ENCODE assay signal across 25 cellular contexts in the genomic region with DNA sequence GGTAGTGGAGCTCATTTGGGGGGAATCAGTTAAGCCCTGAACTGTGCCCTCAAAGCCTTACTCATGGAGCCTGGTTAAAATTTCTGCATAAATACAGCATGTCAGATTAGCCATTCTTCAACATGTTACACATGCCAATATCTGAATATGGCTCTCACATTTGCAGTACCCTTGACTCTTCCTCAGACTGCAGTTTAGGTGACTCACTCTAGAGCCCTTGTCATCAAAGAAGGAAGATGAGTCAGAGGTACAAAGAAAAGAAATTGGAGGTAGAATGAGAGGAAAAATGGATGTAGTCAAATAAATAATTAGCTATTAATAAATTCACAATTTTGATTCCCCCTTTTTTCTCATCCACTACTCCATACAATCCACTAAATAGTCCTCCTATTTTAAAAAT. TPM values are rescaled to one million over a fixed set of nuclear protein-coding genes. Genes with fewer than 3 reads are reported as not detected.
DNase-seq lines count a peak whose midpoint lies in the region; ATAC-seq, FAIRE-seq and TF ChIP-seq lines count a peak whose summit lies in the region.
"Had no signal": no experiment of that assay in that cellular context is flagged by ENCODE, and none has a peak within 500 bp of the region (broad histone marks: within the 10 kb centered on the region; RNA-seq: fewer than 3 reads in every experiment).

No MANE protein-coding gene starts in this region.

- H2AFZ ChIP-seq in GM23248: no peak overlapping the region

- H3K4me3 ChIP-seq in A549: no peak overlapping the region
- H3K4me3 ChIP-seq in GM23248: no peak overlapping the region
- H3K4me3 ChIP-seq in epithelial cell of esophagus (ENCODE audit: low read length): no peak overlapping the region
- H3K4me3 ChIP-seq in dorsolateral prefrontal cortex: no peak overlapping the region
- H3K4me3 ChIP-seq: BLaER1 treated with 17β-estradiol and CSF1 and Interleukin-3, amounts not matched to agents 10 nM and 100 nM; SK-N-MC had no signal

- H3K4me2 ChIP-seq in A549 (no peak overlapping the region), GM23248 (ENCODE audit: unreplicated experiment) (no peak overlapping the region)
- H3K4me2 ChIP-seq: BLaER1 treated with 17β-estradiol and CSF1 and Interleukin-3, amounts not matched to agents 10 nM and 100 nM had no signal

- intact Hi-C loops in dorsolateral prefrontal cortex (cut with DNase I): no loop called here

- H3K79me2 ChIP-seq in GM23248 (ENCODE audit: insufficient read depth): no peaks in the 10 kb centered on the region

- H3K4me1 ChIP-seq in A549: no peaks in the 10 kb centered on the region
- H3K4me1 ChIP-seq in GM23248 (ENCODE audit: insufficient read depth): no peaks in the 10 kb centered on the region
- H3K4me1 ChIP-seq: BLaER1 treated with 17β-estradiol and CSF1 and Interleukin-3, amounts not matched to agents 10 nM and 100 nM had no signal

- no peaks in the 10 kb centered on the region for H3F3A ChIP-seq in GM23248 (ENCODE audit: insufficient read depth)

- no peak overlapping the region for H3K27ac ChIP-seq in A549
- H3K27ac ChIP-seq in GM23248: no peak overlapping the region
- no peak overlapping the region for H3K27ac ChIP-seq in dorsolateral prefrontal cortex
- H3K27ac ChIP-seq: BLaER1 treated with 17β-estradiol and CSF1 and Interleukin-3, amounts not matched to agents 10 nM and 100 nM; SK-N-MC had no signal

- H3K9me2 ChIP-seq in GM23248 (ENCODE audit: insufficient read depth): no peaks in the 10 kb centered on the region

- H3K9ac ChIP-seq in GM23248: no peak overlapping the region
- H3K9ac ChIP-seq: BLaER1 treated with 17β-estradiol and CSF1 and Interleukin-3, amounts not matched to agents 10 nM and 100 nM had no signal

- H3K36me3 ChIP-seq in GM23248 (ENCODE audit: low read depth): no peaks in the 10 kb centered on the region
- H3K36me3 ChIP-seq: BLaER1 treated with 17β-estradiol and CSF1 and Interleukin-3, amounts not matched to agents 10 nM and 100 nM had no signal

- TF ChIP-seq CTCF in A549 (IDR thresholded peaks at IDR 0.05): no peak
- TF ChIP-seq CTCF in epithelial cell of esophagus (IDR thresholded peaks at IDR 0.05; ENCODE audit: insufficient read depth, low read depth, low read length, missing control alignments): no peak
- TF ChIP-seq CTCF in dorsolateral prefrontal cortex (IDR thresholded peaks at IDR 0.05 in 54 of 56, conservative IDR thresholded peaks at IDR 0.05 in 2 of 56; ENCODE audit: low read depth in 1 of 56, partially characterized antibody in 56 of 56): no peak

- ATAC-seq in A549 (no peak; a peak in 1 of 6 replicates), HG02970 (IDR thresholded peaks at IDR 0.05; ENCODE audit: low FRiP score, unreplicated experiment) (no peak)
- ATAC-seq: CD8-positive, alpha-beta T cell; Right ventricle myocardium inferior had no signal

- no peaks in the 10 kb centered on the region for H3K9me3 ChIP-seq in A549
- H3K9me3 ChIP-seq in GM23248 (ENCODE audit: low read depth): no peaks in the 10 kb centered on the region

- POLR2A ChIA-PET in A549 (lab: Yijun Ruan, JAX): no interaction called here

- H4K20me1 ChIP-seq in GM23248 (ENCODE audit: insufficient read depth): no peaks in the 10 kb centered on the region
- H4K20me1 ChIP-seq: BLaER1 treated with 17β-estradiol and CSF1 and Interleukin-3, amounts not matched to agents 10 nM and 100 nM had no signal

- TF ChIP-seq RAD21 in A549 (conservative IDR thresholded peaks at IDR 0.05 in 1 of 2, IDR thresholded peaks at IDR 0.05 in 1 of 2): no peak

- DNase-seq in A549 (ENCODE audit: low read depth in 1 of 2, low spot score in 1 of 2) (no peak), GM23248 (peak; percentile 5), NCI-H226 (peak; percentile 51), epithelial cell of esophagus (ENCODE audit: low read depth) (peak; percentile 3), OCI-M2 (lab: John Stamatoyannopoulos, UW; ENCODE audit: unreplicated experiment) (no peak), dorsolateral prefrontal cortex (no peak)
- DNase-seq in stimulated activated CD4-positive, alpha-beta T cell treated with anti-CD3 and anti-CD28 coated beads, Interleukin-12 subunit alpha, Interleukin-12 subunit beta, amount 100 ng/mL, for 4 hours: no peak
- DNase-seq: Calu3; CD8-positive, alpha-beta T cell; EL; IMR-90; Karpas-422; NCI-H1436; NCI-H1930; NCI-H345; NCI-H524 treated with DMSO at 0.1 percent for 48 hours; T-cell had no signal

- no peaks in the 10 kb centered on the region for H3K27me3 ChIP-seq in GM23248 (replicated peaks; ENCODE audit: insufficient read depth)
- H3K27me3 ChIP-seq in dorsolateral prefrontal cortex: peaks cover 0 to 22% (median 0%) of the 10 kb centered on the region in 45 donors
- H3K27me3 ChIP-seq: BLaER1 treated with 17β-estradiol and CSF1 and Interleukin-3, amounts not matched to agents 10 nM and 100 nM had no signal

- FAIRE-seq in A549 (lab: Jason Lieb, UNC): peak; percentile 23
- FAIRE-seq: GM12891 had no signal

- CTCF ChIA-PET in A549 (lab: Yijun Ruan, JAX): no interaction called here

- no peak for TF ChIP-seq POLR2A in A549 (IDR thresholded peaks at IDR 0.05; ENCODE audit: low read length)

- no peak for TF ChIP-seq EP300 in A549 (IDR thresholded peaks at IDR 0.05)

- in situ Hi-C loops in GM23248 (cut with MboI): no loop called here

TF ChIP-seq in A549, 52 proteins besides CTCF, POLR2A, EP300 and RAD21:
- no peak for TF ChIP-seq FOSL2 (IDR thresholded peaks at IDR 0.05)
- peak; percentile 53 for TF ChIP-seq FOSL2 (CRISPR knock-in tag; IDR thresholded peaks at IDR 0.05)
- no peak for TF ChIP-seq BHLHE40 (IDR thresholded peaks at IDR 0.05; ENCODE audit: low read depth, low read length)
TF ChIP-seq in A549: peak in this region for 1.

RNA-seq across cellular contexts. Expression of a gene that starts 23.6 kb away (rescaled TPM):
- polyA plus RNA-seq in A549 (2011; rRNA removed): not detected in 2 replicates
- polyA plus RNA-seq in A549 (2012; cell fraction: cytosol; rRNA removed): not detected in 2 replicates
- polyA plus RNA-seq in A549 (2012; cell fraction: nucleus; rRNA removed): not detected in 2 replicates
- polyA plus RNA-seq in A549 (2017; fragmentation: RNase III; extraction: RNeasy Plus Mini Kit Qiagen cat#74134 plus additional on column Dnase treatment): not detected in 3 replicates
- polyA minus RNA-seq in A549 (2011; rRNA and poly(A)+ RNA removed): not detected in 2 replicates
- not detected in 2 replicates for total RNA-seq in GM23248 (2014; rRNA removed; shearing (Covaris generic))
- polyA plus RNA-seq in GM23248 (2016; fragmentation: Nextera tagmentation; extraction: Ambion mirVana): not detected in 2 replicates
- total RNA-seq in dorsolateral prefrontal cortex: under 1 TPM in 1 of 120 experiments, not detected in 119; 0.14 TPM
- total RNA-seq: A673; Calu3; CD8-positive, alpha-beta T cell; H4; HT-29; IMR-90; Right ventricle myocardium inferior; T-cell had no signal
- polyA plus RNA-seq: IMR-90 had no signal

RNA-seq across cellular contexts. Expression of a gene that starts 47.8 kb away (rescaled TPM):
- polyA plus RNA-seq in A549 (2011; rRNA removed) (not detected in 2 replicates), A549 (2017; fragmentation: RNase III; extraction: RNeasy Plus Mini Kit Qiagen cat#74134 plus additional on column Dnase treatment) (not detected in 3 replicates), GM23248 (2016; fragmentation: Nextera tagmentation; extraction: Ambion mirVana) (not detected in 2 replicates)
- not detected in 2 replicates for polyA plus RNA-seq in A549 (2012; cell fraction: cytosol; rRNA removed)
- not detected in 2 replicates for polyA plus RNA-seq in A549 (2012; cell fraction: nucleus; rRNA removed)
- not detected in 2 replicates for polyA minus RNA-seq in A549 (2011; rRNA and poly(A)+ RNA removed)
- total RNA-seq in GM23248 (2014; rRNA removed; shearing (Covaris generic)): not detected in 2 replicates
- total RNA-seq in dorsolateral prefrontal cortex: 1 to 10 TPM in 5 of 120 experiments, under 1 TPM in 34, not detected in 81; 0.12 to 1.2 (median 0.36) TPM
- total RNA-seq: A673; Calu3; CD8-positive, alpha-beta T cell; HT-29; IMR-90; Right ventricle myocardium inferior; T-cell had no signal
- polyA plus RNA-seq: IMR-90 had no signal

Comparison
In these comparisons a context has a peak if more than half of its experiments do, and no peak if none do; other contexts are left out.
1. DNase-seq: peak in GM23248 (single experiment), NCI-H226 (single experiment) and epithelial cell of esophagus (single experiment); none in A549 (0 of 2), OCI-M2 (single experiment), stimulated activated CD4-positive, alpha-beta T cell treated with anti-CD3 and anti-CD28 coated beads, Interleukin-12 subunit alpha, Interleukin-12 subunit beta, amount 100 ng/mL, for 4 hours (single experiment) and dorsolateral prefrontal cortex (0 of 10).